8 cellular contexts compared by ENCODE assay signal in the genomic region with DNA sequence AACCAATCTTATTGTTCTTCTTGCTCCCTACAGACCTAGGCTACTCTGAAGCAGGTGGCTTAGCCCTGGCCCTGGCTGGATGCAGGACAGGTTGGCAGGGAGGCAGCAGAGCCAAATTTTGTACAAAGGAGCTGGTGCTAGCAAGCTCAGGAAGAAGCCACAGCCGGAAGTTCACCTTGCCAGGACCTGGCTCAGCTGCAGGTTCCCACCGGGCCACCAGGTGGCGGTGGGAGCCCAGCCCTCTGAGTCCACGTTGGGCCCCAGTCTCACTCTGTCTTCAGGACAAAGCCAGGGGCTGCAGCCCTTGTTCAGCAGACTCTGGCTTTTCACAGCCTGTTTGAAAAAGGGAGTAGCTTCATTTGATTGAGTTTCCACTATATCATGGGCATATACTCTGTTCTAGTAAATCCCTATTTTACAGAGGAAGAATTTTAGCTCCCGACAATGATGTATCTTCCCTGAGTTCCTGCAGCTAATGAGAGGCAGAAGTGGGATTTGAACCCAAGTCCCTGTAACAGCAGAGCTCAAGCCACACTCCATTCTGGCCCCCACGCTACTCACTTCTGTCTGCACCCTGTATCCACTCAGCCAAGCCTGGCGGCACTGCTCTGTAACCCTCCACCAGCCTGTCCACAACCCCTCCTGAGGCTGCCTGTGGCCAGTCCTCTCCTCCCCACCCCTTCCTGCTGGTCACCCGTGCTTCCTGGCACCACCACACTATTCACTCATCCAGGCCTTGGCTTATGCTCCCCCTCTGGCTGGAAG. TPM values are rescaled to one million over a fixed set of nuclear protein-coding genes. Genes with fewer than 3 reads are reported as not detected.
A peak's percentile ranks its signal among the peaks of the same experiment; 100 is the strongest.
DNase-seq lines count a peak whose midpoint lies in the region; ATAC-seq and TF ChIP-seq lines count a peak whose summit lies in the region.

No MANE protein-coding gene starts in this region.

- H3K9me2 ChIP-seq in SK-N-SH, result no peaks in the 10 kb centered on the region

- no peak for TF ChIP-seq POLR2A in thyroid gland (IDR thresholded peaks at IDR 0.05)

- H3K4me3 Mint-ChIP-seq in activated naive CD4-positive, alpha-beta T cell treated with anti-CD3 and anti-CD28 coated beads, Interleukin-2, amount 10 ng/mL, durations not matched to agents 7 days and 5 days, result no peak overlapping the region
- H3K4me3 Mint-ChIP-seq in osteocyte (ENCODE audit: unreplicated experiment), result no peak overlapping the region

- no peaks in the 10 kb centered on the region for H3K27me3 Mint-ChIP-seq in activated naive CD4-positive, alpha-beta T cell treated with anti-CD3 and anti-CD28 coated beads, Interleukin-2, amount 10 ng/mL, durations not matched to agents 7 days and 5 days
- H3K27me3 Mint-ChIP-seq in osteocyte (ENCODE audit: unreplicated experiment), result no peaks in the 10 kb centered on the region

- TF ChIP-seq EP300 in SK-N-SH (IDR thresholded peaks at IDR 0.05; ENCODE audit: borderline replicate concordance in 1 of 2, low read depth in 1 of 2, low read length in 1 of 2), result 0 out of 4 replicates have a peak, but pooled peaks of 1 of the 2 experiments have one; percentile 21

- H3K4me1 ChIP-seq in DND-41 (ENCODE audit: insufficient read depth, low read length) (peaks cover 43% of the 10 kb centered on the region), HEK293 (ENCODE audit: control insufficient read depth, insufficient read depth, low read length) (no peaks in the 10 kb centered on the region), SK-N-SH (ENCODE audit: control insufficient read depth in 1 of 2, insufficient read depth in 2 of 2, low read depth in 1 of 2, low read length in 1 of 2) (peaks cover 16 to 37% of the 10 kb centered on the region in 2 experiments; a peak in 3 of 4 replicates), thyroid gland (peaks cover 14 to 24% of the 10 kb centered on the region in 2 donors)

- DNase-seq in DND-41 (peak; percentile 88), NCI-H1092 (lab: John Stamatoyannopoulos, UW) (peak; percentile 80), SK-N-SH (peak; percentile 91), globus pallidus (ENCODE audit: low spot score) (peak; percentile 42), osteocyte (ENCODE audit: extremely low spot score, unreplicated experiment) (peak; percentile 92), thyroid gland (peak; percentile 80 to 85)
- DNase-seq in activated naive CD4-positive, alpha-beta T cell treated with anti-CD3 and anti-CD28 coated beads, Interleukin-2, amount 10 ng/mL, durations not matched to agents 7 days and 5 days, result peak; percentile 88

- H2AFZ ChIP-seq in DND-41 (ENCODE audit: low read depth, low read length) (peak overlapping the region; percentile 94), SK-N-SH (ENCODE audit: low read depth) (0 out of 2 replicates have a peak overlapping the region, but pooled peaks have one; percentile 49)

- 32% methylated on average over 8 of the region's 8 CpGs for WGBS in SK-N-SH (ENCODE audit: low lambda C conversion rate)
- 38 to 58% methylated on average over 4 to 7 of the region's 8 CpGs for WGBS in thyroid gland, 2 donors

- no peaks in the 10 kb centered on the region for H3K9me3 Mint-ChIP-seq in activated naive CD4-positive, alpha-beta T cell treated with anti-CD3 and anti-CD28 coated beads, Interleukin-2, amount 10 ng/mL, durations not matched to agents 7 days and 5 days
- H3K9me3 Mint-ChIP-seq in osteocyte (ENCODE audit: unreplicated experiment), result no peaks in the 10 kb centered on the region

- H3K27ac ChIP-seq in DND-41 (ENCODE audit: low read length), result peak overlapping the region; percentile 82
- H3K27ac ChIP-seq in HEK293 (ENCODE audit: extremely low read depth, low read depth, low read length), result no peak overlapping the region
- H3K27ac ChIP-seq in SK-N-SH (ENCODE audit: low read depth in 2 of 2, low read length in 1 of 2), result peak overlapping the region in 1 of 2 experiments; percentile 62; a peak in 1 of 4 replicates
- H3K27ac ChIP-seq in thyroid gland, result peak overlapping the region; percentile 10 to 62 (median 56)

- H3K79me2 ChIP-seq in DND-41 (ENCODE audit: insufficient read depth, low read length) (peaks cover 23% of the 10 kb centered on the region), SK-N-SH (ENCODE audit: insufficient read depth) (peaks cover 16% of the 10 kb centered on the region)

- H3K4me2 ChIP-seq in DND-41 (ENCODE audit: insufficient read depth, low read length), result peak overlapping the region; percentile 26
- no peak overlapping the region for H3K4me2 ChIP-seq in SK-N-SH

- H3K9me3 ChIP-seq in DND-41 (ENCODE audit: insufficient read depth, low read length, severe bottlenecking) (no peaks in the 10 kb centered on the region), HEK293 (ENCODE audit: control insufficient read depth, insufficient read depth, low read depth, low read length) (no peaks in the 10 kb centered on the region), SK-N-SH (no peaks in the 10 kb centered on the region), thyroid gland (no peaks in the 10 kb centered on the region)

- peak overlapping the region; percentile 37 for H3K9ac ChIP-seq in DND-41 (ENCODE audit: low read depth, low read length)
- H3K9ac ChIP-seq in SK-N-SH, result no peak overlapping the region

- intact Hi-C loops in thyroid gland (cut with DNase I), result loop anchor here (10.0 kb wide), 1 partner anchor 82 kb away; no protein-coding TSS in a partner anchor

- H3K27me3 ChIP-seq in DND-41 (ENCODE audit: insufficient read depth, low read length, poor library complexity) (no peaks in the 10 kb centered on the region), SK-N-SH (ENCODE audit: insufficient read depth) (no peaks in the 10 kb centered on the region), thyroid gland (no peaks in the 10 kb centered on the region)

- H4K20me1 ChIP-seq in DND-41 (ENCODE audit: insufficient read depth, low read length), result peaks cover 8% of the 10 kb centered on the region; the same call in 1 of the 2 replicates
- peaks cover 6% of the 10 kb centered on the region for H4K20me1 ChIP-seq in SK-N-SH (ENCODE audit: insufficient read depth)

- H3K4me3 ChIP-seq in DND-41 (ENCODE audit: low read depth in 1 of 2, low read length in 2 of 2) (no peak overlapping the region), HEK293 (ENCODE audit: low read depth, low read length) (no peak overlapping the region), SK-N-SH (ENCODE audit: low read depth in 2 of 2, low read length in 1 of 2) (no peak overlapping the region; a peak in 1 of 4 replicates), thyroid gland (replicated peaks in 1 of 3) (no peak overlapping the region)

- H3K36me3 ChIP-seq in DND-41 (ENCODE audit: insufficient read depth, low read length) (peaks cover 2% of the 10 kb centered on the region), HEK293 (ENCODE audit: control insufficient read depth in 2 of 2, insufficient read depth in 1 of 2, low read length in 2 of 2) (peaks cover 0 to 28% of the 10 kb centered on the region in 2 experiments; a peak in 1 of 3 replicates), SK-N-SH (replicated peaks in 1 of 2; ENCODE audit: control insufficient read depth in 1 of 2, insufficient read depth in 2 of 2, low read length in 1 of 2) (peaks cover 0 to 14% of the 10 kb centered on the region in 2 experiments), thyroid gland (no peaks in the 10 kb centered on the region)

- peaks cover 48% of the 10 kb centered on the region for H3K4me1 Mint-ChIP-seq in activated naive CD4-positive, alpha-beta T cell treated with anti-CD3 and anti-CD28 coated beads, Interleukin-2, amount 10 ng/mL, durations not matched to agents 7 days and 5 days
- H3K4me1 Mint-ChIP-seq in osteocyte (ENCODE audit: unreplicated experiment), result peaks cover 22% of the 10 kb centered on the region

- H3K36me3 Mint-ChIP-seq in activated naive CD4-positive, alpha-beta T cell treated with anti-CD3 and anti-CD28 coated beads, Interleukin-2, amount 10 ng/mL, durations not matched to agents 7 days and 5 days, result peaks cover 14% of the 10 kb centered on the region
- H3K36me3 Mint-ChIP-seq in osteocyte (ENCODE audit: unreplicated experiment), result peaks cover 3% of the 10 kb centered on the region

- H3F3A ChIP-seq in SK-N-SH (replicated peaks; ENCODE audit: insufficient read depth), result no peaks in the 10 kb centered on the region

- peak overlapping the region; percentile 88 for H3K27ac Mint-ChIP-seq in activated naive CD4-positive, alpha-beta T cell treated with anti-CD3 and anti-CD28 coated beads, Interleukin-2, amount 10 ng/mL, durations not matched to agents 7 days and 5 days
- peak overlapping the region; percentile 18 for H3K27ac Mint-ChIP-seq in osteocyte (ENCODE audit: unreplicated experiment)

- CTCF ChIA-PET in HEK293 (lab: Yijun Ruan, JAX) (interaction anchor here (0.5 to 6.0 kb wide), 33 partner anchors 9 to 701 kb away, joined by 3 to 210 read pairs (median 5); a partner anchor contains a TSS), SK-N-SH (lab: Yijun Ruan, JAX) (interaction anchor here (0.6 to 7.9 kb wide), 38 partner anchors 8 to 302 kb away, joined by 3 to 300 read pairs (median 5); a partner anchor contains a TSS)
- CTCF ChIA-PET in activated naive CD4-positive, alpha-beta T cell treated with anti-CD3 and anti-CD28 coated beads, Interleukin-2, amount 10 ng/mL, durations not matched to agents 7 days and 5 days (lab: Charles Lee), result interaction anchor here (0.7 to 9.9 kb wide), 30 partner anchors 9 to 181 kb away, joined by 3 to 309 read pairs (median 6); a partner anchor contains a TSS

- peak; percentile 67 for ATAC-seq in DND-41 (ENCODE audit: insufficient read depth, low read depth)

- TF ChIP-seq CTCF in DND-41 (IDR thresholded peaks at IDR 0.05; ENCODE audit: borderline replicate concordance, extremely low read depth, low read length, poor library complexity, severe bottlenecking) (peak; percentile 99), HEK293 (tag by site-specific recombination; IDR thresholded peaks at IDR 0.05) (peak; percentile 82), SK-N-SH (IDR thresholded peaks at IDR 0.05) (peak; percentile 93), osteocyte (IDR thresholded peaks at IDR 0.05) (peak; percentile 98), thyroid gland (IDR thresholded peaks at IDR 0.05) (peak; percentile 89 to 98 (median 96))

- peak; percentile 94 for TF ChIP-seq RAD21 in SK-N-SH (IDR thresholded peaks at IDR 0.05; ENCODE audit: low read length)

- POLR2A ChIA-PET in HEK293 (lab: Yijun Ruan, JAX), result interaction anchor here (0.6 to 4.3 kb wide), 12 partner anchors 10 to 93 kb away, joined by 3 to 56 read pairs (median 4); a partner anchor contains a TSS
- POLR2A ChIA-PET in SK-N-SH (lab: Yijun Ruan, JAX), result interaction anchor here (0.9 to 4.3 kb wide), 10 partner anchors 9 to 94 kb away, joined by 3 to 48 read pairs (median 4); a partner anchor contains a TSS

RNA-seq across cellular contexts. Expression of a gene that starts 3.3 kb away (rescaled TPM):
- 71.0 and 72.0 TPM in 2 replicates for polyA plus RNA-seq in SK-N-SH (2012; rRNA removed)
- 20.5 and 34.1 TPM in 2 replicates for polyA plus RNA-seq in SK-N-SH (2012; cell fraction: cytosol; rRNA removed)
- 253 and 263 TPM in 2 replicates for polyA plus RNA-seq in SK-N-SH (2012; cell fraction: nucleus; rRNA removed)
- total RNA-seq in osteocyte (41.7 and 46.3 TPM in 2 replicates), thyroid gland (10 to 100 TPM; 27.0 to 62.8 (median 43.6) TPM)

RNA-seq across cellular contexts. Expression of a gene that starts 3.4 kb away (rescaled TPM):
- 170 and 224 TPM in 2 replicates for polyA plus RNA-seq in SK-N-SH (2012; rRNA removed)
- 165 and 169 TPM in 2 replicates for polyA plus RNA-seq in SK-N-SH (2012; cell fraction: cytosol; rRNA removed)
- 146 and 236 TPM in 2 replicates for polyA plus RNA-seq in SK-N-SH (2012; cell fraction: nucleus; rRNA removed)
- total RNA-seq in osteocyte (259 and 266 TPM in 2 replicates), thyroid gland (100 to 1,000 TPM; 132 to 211 (median 182) TPM)

RNA-seq across cellular contexts. Expression of a gene that starts 25.3 kb away (rescaled TPM):
- polyA plus RNA-seq in SK-N-SH (2012; rRNA removed), result 70.0 and 76.4 TPM in 2 replicates
- 36.7 and 53.0 TPM in 2 replicates for polyA plus RNA-seq in SK-N-SH (2012; cell fraction: cytosol; rRNA removed)
- 104 and 111 TPM in 2 replicates for polyA plus RNA-seq in SK-N-SH (2012; cell fraction: nucleus; rRNA removed)
- total RNA-seq in osteocyte (49.5 and 57.0 TPM in 2 replicates), thyroid gland (10 to 100 TPM; 39.3 to 62.8 (median 49.7) TPM)

RNA-seq across cellular contexts. Expression of a gene that starts 25.8 kb away (rescaled TPM):
- polyA plus RNA-seq in SK-N-SH (2012; rRNA removed), result 82.2 and 129 TPM in 2 replicates
- polyA plus RNA-seq in SK-N-SH (2012; cell fraction: cytosol; rRNA removed), result 85.3 and 88.5 TPM in 2 replicates
- polyA plus RNA-seq in SK-N-SH (2012; cell fraction: nucleus; rRNA removed), result 126 and 177 TPM in 2 replicates
- total RNA-seq in osteocyte (49.4 and 51.3 TPM in 2 replicates), thyroid gland (10 to 100 TPM; 25.3 to 37.1 (median 31.5) TPM)

RNA-seq across cellular contexts. Expression of a gene that starts 41.2 kb away (rescaled TPM):
- 3.4 and 5.0 TPM in 2 replicates for polyA plus RNA-seq in SK-N-SH (2012; rRNA removed)
- 0.82 and 1.6 TPM in 2 replicates for polyA plus RNA-seq in SK-N-SH (2012; cell fraction: cytosol; rRNA removed)
- polyA plus RNA-seq in SK-N-SH (2012; cell fraction: nucleus; rRNA removed), result 24.9 and 31.4 TPM in 2 replicates
- total RNA-seq in osteocyte (8.8 and 10.7 TPM in 2 replicates), thyroid gland (1 to 10 TPM in 2 of 4 donors, under 1 TPM in 2; 0.54 to 2.5 (median 1.0) TPM)

Comparison
In these comparisons a context has a peak if more than half of its experiments do, and no peak if none do; other contexts are left out.
1. DNase-seq: peak in every context shown above with its lines; median percentile 92 in osteocyte; 91 in SK-N-SH; 88 in DND-41; 88 in activated naive CD4-positive, alpha-beta T cell treated with anti-CD3 and anti-CD28 coated beads, Interleukin-2, amount 10 ng/mL, durations not matched to agents 7 days and 5 days; 82 in thyroid gland; 80 in NCI-H1092; 42 in globus pallidus.